Comparison of ENCODE assay signal across 1 cellular context in the genomic region with DNA sequence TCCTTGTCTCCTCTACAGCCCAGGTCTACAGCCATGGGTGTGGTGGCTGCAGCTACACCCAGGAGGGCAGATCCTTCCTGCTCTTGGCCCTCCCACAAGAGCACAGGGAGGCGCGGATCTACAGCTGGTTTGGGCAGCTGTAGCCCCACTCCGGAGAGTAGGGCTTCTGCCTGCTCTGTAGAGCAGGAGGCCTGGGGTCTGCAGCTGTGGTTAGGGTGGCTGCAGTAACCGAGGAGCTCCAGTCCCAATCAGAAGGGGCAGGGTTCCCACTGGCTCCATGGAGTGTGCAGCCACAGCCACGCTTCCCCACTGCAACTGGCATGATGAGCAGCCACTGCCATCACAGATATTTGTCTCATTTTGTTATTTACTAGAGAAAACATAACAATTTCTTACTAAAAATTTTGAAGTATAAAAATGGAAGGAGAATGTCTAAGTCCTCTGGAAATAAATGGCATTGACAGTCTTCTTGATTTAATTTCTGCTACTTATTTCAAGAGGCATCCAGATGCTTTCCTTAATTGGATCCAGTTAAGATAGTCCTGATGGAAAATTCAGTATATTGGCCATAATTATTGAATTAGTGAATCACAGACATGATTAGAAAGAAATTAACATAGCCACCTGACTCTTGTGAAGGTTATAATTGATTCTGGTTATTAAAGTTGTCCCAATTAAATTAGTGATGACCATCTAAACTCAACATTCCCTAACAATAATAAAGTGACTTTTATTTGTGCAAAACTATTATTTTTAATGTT.
TF ChIP-seq lines count a peak whose summit lies in the region.

No MANE protein-coding gene starts in this region.

TF ChIP-seq in SK-N-SH treated with all-trans-retinoic acid at 6 μM for 48 hours, 23 proteins besides CTCF, POLR2A, EP300 and RAD21 (continued from another document):
- TF ChIP-seq, protein P1, sequence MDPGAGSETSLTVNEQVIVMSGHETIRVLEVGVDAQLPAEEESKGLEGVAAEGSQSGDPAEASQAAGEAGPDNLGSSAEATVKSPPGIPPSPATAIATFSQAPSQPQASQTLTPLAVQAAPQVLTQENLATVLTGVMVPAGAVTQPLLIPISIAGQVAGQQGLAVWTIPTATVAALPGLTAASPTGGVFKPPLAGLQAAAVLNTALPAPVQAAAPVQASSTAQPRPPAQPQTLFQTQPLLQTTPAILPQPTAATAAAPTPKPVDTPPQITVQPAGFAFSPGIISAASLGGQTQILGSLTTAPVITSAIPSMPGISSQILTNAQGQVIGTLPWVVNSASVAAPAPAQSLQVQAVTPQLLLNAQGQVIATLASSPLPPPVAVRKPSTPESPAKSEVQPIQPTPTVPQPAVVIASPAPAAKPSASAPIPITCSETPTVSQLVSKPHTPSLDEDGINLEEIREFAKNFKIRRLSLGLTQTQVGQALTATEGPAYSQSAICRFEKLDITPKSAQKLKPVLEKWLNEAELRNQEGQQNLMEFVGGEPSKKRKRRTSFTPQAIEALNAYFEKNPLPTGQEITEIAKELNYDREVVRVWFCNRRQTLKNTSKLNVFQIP (CRISPR knock-in tag; IDR thresholded peaks at IDR 0.05; ENCODE audit: borderline replicate concordance, low read depth): no peak
- TF ChIP-seq, protein P2, sequence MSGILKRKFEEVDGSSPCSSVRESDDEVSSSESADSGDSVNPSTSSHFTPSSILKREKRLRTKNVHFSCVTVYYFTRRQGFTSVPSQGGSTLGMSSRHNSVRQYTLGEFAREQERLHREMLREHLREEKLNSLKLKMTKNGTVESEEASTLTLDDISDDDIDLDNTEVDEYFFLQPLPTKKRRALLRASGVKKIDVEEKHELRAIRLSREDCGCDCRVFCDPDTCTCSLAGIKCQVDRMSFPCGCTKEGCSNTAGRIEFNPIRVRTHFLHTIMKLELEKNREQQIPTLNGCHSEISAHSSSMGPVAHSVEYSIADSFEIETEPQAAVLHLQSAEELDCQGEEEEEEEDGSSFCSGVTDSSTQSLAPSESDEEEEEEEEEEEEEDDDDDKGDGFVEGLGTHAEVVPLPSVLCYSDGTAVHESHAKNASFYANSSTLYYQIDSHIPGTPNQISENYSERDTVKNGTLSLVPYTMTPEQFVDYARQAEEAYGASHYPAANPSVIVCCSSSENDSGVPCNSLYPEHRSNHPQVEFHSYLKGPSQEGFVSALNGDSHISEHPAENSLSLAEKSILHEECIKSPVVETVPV (CRISPR knock-in tag; IDR thresholded peaks at IDR 0.05): no peak
- TF ChIP-seq, protein P3, sequence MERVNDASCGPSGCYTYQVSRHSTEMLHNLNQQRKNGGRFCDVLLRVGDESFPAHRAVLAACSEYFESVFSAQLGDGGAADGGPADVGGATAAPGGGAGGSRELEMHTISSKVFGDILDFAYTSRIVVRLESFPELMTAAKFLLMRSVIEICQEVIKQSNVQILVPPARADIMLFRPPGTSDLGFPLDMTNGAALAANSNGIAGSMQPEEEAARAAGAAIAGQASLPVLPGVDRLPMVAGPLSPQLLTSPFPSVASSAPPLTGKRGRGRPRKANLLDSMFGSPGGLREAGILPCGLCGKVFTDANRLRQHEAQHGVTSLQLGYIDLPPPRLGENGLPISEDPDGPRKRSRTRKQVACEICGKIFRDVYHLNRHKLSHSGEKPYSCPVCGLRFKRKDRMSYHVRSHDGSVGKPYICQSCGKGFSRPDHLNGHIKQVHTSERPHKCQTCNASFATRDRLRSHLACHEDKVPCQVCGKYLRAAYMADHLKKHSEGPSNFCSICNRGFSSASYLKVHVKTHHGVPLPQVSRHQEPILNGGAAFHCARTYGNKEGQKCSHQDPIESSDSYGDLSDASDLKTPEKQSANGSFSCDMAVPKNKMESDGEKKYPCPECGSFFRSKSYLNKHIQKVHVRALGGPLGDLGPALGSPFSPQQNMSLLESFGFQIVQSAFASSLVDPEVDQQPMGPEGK (CRISPR knock-in tag; IDR thresholded peaks at IDR 0.05; ENCODE audit: borderline replicate concordance): no peak
- TF ChIP-seq TCF4 (CRISPR knock-in tag; IDR thresholded peaks at IDR 0.05; ENCODE audit: borderline replicate concordance): peak; percentile 93
- no peak for TF ChIP-seq ARNTL (CRISPR knock-in tag; IDR thresholded peaks at IDR 0.05; ENCODE audit: borderline replicate concordance, low read depth)
- TF ChIP-seq CSDC2 (CRISPR knock-in tag; IDR thresholded peaks at IDR 0.05): no peak
- no peak for TF ChIP-seq ZNF70 (CRISPR knock-in tag; IDR thresholded peaks at IDR 0.05)
- no peak for TF ChIP-seq RARB (CRISPR knock-in tag; IDR thresholded peaks at IDR 0.05)
TF ChIP-seq in SK-N-SH treated with all-trans-retinoic acid at 6 μM for 48 hours: peak in this region for 3.
